In the genomic region with DNA sequence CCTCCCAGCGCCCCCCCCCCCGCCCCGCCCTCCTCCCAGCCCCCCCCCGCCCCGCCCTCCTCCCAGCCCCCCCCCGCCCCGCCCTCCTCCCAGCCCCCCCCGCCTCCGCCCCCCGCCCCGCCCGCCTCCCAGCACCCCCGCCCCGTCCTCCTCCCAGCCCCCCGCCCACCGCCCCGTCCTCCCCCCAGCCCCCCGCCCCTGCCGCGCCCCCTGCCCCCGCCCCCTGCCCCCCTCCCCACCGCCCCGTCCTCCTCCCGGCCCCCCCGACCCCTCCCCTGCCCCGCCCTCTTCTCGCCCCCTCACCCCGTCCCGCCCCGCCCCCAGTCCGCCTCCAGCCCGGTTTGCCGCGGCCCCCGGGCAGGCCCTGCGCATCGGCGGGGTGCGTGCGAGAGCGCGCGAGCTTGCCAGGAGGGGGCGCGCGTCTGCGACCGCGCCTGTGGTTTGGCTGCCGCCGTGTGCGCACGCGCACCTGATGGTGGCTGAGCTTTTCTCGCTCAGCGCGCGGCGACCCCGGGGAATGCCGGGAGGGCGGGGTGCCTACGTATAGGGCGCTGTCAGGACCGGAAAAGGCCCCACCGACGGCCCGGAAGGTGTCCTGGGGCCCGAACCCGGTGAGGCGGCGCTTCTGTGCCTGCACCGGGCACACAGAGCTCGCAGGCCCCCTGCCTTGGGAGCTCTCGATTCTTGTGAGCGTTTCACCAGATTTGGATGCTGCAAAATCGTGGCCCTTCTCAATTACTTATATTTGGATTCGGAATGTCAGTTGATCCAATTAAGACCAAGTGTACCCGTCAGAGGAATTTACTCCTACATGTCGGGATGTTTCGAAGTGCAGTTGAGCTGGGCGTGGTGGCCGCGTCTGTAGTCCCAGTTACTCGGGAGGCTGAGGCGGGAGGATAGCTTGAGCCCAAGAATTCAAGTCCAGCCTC, we compare ENCODE assay signal across 1 cellular context.
TF ChIP-seq lines count a peak whose summit lies in the region.

No MANE protein-coding gene starts in this region.

TF ChIP-seq in GM23338, 12 proteins besides CTCF, POLR2A, EP300 and RAD21 (continued from another document):
- TF ChIP-seq, protein P1, sequence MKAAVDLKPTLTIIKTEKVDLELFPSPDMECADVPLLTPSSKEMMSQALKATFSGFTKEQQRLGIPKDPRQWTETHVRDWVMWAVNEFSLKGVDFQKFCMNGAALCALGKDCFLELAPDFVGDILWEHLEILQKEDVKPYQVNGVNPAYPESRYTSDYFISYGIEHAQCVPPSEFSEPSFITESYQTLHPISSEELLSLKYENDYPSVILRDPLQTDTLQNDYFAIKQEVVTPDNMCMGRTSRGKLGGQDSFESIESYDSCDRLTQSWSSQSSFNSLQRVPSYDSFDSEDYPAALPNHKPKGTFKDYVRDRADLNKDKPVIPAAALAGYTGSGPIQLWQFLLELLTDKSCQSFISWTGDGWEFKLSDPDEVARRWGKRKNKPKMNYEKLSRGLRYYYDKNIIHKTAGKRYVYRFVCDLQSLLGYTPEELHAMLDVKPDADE (IDR thresholded peaks at IDR 0.05): peak; percentile 63; the same call in 1 of the 2 replicates
- no peak for TF ChIP-seq NANOG (IDR thresholded peaks at IDR 0.05; ENCODE audit: borderline replicate concordance)
- peak; percentile 79 for TF ChIP-seq POLR2AphosphoS5 (IDR thresholded peaks at IDR 0.05; ENCODE audit: low read depth)
- TF ChIP-seq, protein P2, sequence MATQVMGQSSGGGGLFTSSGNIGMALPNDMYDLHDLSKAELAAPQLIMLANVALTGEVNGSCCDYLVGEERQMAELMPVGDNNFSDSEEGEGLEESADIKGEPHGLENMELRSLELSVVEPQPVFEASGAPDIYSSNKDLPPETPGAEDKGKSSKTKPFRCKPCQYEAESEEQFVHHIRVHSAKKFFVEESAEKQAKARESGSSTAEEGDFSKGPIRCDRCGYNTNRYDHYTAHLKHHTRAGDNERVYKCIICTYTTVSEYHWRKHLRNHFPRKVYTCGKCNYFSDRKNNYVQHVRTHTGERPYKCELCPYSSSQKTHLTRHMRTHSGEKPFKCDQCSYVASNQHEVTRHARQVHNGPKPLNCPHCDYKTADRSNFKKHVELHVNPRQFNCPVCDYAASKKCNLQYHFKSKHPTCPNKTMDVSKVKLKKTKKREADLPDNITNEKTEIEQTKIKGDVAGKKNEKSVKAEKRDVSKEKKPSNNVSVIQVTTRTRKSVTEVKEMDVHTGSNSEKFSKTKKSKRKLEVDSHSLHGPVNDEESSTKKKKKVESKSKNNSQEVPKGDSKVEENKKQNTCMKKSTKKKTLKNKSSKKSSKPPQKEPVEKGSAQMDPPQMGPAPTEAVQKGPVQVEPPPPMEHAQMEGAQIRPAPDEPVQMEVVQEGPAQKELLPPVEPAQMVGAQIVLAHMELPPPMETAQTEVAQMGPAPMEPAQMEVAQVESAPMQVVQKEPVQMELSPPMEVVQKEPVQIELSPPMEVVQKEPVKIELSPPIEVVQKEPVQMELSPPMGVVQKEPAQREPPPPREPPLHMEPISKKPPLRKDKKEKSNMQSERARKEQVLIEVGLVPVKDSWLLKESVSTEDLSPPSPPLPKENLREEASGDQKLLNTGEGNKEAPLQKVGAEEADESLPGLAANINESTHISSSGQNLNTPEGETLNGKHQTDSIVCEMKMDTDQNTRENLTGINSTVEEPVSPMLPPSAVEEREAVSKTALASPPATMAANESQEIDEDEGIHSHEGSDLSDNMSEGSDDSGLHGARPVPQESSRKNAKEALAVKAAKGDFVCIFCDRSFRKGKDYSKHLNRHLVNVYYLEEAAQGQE (IDR thresholded peaks at IDR 0.05; ENCODE audit: unreplicated experiment): no peak
- TF ChIP-seq CREB1 (CRISPR knock-in tag; IDR thresholded peaks at IDR 0.05; ENCODE audit: low read depth): peak; percentile 87
- no peak for TF ChIP-seq EZH2phosphoT487 (IDR thresholded peaks at IDR 0.05; ENCODE audit: unreplicated experiment)
- TF ChIP-seq, protein P3, sequence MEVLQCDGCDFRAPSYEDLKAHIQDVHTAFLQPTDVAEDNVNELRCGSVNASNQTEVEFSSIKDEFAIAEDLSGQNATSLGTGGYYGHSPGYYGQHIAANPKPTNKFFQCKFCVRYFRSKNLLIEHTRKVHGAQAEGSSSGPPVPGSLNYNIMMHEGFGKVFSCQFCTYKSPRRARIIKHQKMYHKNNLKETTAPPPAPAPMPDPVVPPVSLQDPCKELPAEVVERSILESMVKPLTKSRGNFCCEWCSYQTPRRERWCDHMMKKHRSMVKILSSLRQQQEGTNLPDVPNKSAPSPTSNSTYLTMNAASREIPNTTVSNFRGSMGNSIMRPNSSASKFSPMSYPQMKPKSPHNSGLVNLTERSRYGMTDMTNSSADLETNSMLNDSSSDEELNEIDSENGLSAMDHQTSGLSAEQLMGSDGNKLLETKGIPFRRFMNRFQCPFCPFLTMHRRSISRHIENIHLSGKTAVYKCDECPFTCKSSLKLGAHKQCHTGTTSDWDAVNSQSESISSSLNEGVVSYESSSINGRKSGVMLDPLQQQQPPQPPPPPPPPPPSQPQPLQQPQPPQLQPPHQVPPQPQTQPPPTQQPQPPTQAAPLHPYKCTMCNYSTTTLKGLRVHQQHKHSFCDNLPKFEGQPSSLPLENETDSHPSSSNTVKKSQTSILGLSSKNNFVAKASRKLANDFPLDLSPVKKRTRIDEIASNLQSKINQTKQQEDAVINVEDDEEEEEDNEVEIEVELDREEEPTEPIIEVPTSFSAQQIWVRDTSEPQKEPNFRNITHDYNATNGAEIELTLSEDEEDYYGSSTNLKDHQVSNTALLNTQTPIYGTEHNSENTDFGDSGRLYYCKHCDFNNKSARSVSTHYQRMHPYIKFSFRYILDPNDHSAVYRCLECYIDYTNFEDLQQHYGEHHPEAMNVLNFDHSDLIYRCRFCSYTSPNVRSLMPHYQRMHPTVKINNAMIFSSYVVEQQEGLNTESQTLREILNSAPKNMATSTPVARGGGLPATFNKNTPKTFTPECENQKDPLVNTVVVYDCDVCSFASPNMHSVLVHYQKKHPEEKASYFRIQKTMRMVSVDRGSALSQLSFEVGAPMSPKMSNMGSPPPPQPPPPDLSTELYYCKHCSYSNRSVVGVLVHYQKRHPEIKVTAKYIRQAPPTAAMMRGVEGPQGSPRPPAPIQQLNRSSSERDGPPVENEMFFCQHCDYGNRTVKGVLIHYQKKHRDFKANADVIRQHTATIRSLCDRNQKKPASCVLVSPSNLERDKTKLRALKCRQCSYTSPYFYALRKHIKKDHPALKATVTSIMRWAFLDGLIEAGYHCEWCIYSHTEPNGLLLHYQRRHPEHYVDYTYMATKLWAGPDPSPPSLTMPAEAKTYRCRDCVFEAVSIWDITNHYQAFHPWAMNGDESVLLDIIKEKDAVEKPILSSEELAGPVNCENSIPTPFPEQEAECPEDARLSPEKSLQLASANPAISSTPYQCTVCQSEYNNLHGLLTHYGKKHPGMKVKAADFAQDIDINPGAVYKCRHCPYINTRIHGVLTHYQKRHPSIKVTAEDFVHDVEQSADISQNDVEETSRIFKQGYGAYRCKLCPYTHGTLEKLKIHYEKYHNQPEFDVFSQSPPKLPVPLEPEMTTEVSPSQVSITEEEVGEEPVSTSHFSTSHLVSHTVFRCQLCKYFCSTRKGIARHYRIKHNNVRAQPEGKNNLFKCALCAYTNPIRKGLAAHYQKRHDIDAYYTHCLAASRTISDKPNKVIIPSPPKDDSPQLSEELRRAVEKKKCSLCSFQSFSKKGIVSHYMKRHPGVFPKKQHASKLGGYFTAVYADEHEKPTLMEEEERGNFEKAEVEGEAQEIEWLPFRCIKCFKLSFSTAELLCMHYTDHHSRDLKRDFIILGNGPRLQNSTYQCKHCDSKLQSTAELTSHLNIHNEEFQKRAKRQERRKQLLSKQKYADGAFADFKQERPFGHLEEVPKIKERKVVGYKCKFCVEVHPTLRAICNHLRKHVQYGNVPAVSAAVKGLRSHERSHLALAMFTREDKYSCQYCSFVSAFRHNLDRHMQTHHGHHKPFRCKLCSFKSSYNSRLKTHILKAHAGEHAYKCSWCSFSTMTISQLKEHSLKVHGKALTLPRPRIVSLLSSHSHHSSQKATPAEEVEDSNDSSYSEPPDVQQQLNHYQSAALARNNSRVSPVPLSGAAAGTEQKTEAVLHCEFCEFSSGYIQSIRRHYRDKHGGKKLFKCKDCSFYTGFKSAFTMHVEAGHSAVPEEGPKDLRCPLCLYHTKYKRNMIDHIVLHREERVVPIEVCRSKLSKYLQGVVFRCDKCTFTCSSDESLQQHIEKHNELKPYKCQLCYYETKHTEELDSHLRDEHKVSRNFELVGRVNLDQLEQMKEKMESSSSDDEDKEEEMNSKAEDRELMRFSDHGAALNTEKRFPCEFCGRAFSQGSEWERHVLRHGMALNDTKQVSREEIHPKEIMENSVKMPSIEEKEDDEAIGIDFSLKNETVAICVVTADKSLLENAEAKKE (CRISPR knock-in tag; IDR thresholded peaks at IDR 0.05): no peak
- no peak for TF ChIP-seq ZNF331 (CRISPR knock-in tag; IDR thresholded peaks at IDR 0.05; ENCODE audit: low read depth)
- no peak for TF ChIP-seq JUNB (IDR thresholded peaks at IDR 0.05; ENCODE audit: unreplicated experiment)
- TF ChIP-seq STAT1 (IDR thresholded peaks at IDR 0.05; ENCODE audit: unreplicated experiment): no peak
- no peak for TF ChIP-seq ZNF114 (CRISPR knock-in tag; IDR thresholded peaks at IDR 0.05)
TF ChIP-seq in GM23338: peak in this region for 3.
